Comparison of ENCODE assay signal across 1 cellular context in the genomic region with DNA sequence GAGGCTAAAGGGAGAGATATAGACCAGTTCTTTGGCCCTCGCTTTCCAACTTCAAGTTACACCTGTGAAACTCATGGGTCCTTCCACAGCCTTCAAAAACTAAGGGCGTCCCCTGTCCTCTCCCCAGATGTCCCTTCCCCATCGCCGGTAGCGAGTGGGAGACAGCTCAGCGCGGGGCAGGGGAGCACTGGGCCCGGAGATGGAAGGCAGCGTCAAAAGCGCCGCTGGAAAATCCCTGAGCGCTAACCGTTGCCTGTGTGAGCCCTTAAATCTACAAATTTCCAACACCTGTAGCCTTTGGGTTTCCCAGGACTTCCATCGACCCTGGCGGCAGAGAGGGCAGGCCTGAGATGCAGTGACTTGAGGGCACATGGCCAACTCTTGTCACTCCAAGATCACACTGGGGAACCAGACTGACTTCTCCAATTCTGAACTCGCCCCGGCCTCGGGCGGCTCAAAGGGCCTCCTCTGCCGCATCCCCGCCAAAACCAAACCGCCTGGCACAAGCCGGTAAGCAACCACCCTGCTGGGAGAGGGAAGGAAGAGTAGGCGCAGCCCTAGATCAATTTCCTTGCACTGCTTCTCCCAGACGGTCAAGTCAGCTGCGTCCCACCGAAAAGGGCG.
TF ChIP-seq lines count a peak whose summit lies in the region.

No MANE protein-coding gene starts in this region.

TF ChIP-seq in GM12878, 131 proteins besides CTCF, POLR2A, EP300 and RAD21 (continued from another document):
- TF ChIP-seq, protein P1, sequence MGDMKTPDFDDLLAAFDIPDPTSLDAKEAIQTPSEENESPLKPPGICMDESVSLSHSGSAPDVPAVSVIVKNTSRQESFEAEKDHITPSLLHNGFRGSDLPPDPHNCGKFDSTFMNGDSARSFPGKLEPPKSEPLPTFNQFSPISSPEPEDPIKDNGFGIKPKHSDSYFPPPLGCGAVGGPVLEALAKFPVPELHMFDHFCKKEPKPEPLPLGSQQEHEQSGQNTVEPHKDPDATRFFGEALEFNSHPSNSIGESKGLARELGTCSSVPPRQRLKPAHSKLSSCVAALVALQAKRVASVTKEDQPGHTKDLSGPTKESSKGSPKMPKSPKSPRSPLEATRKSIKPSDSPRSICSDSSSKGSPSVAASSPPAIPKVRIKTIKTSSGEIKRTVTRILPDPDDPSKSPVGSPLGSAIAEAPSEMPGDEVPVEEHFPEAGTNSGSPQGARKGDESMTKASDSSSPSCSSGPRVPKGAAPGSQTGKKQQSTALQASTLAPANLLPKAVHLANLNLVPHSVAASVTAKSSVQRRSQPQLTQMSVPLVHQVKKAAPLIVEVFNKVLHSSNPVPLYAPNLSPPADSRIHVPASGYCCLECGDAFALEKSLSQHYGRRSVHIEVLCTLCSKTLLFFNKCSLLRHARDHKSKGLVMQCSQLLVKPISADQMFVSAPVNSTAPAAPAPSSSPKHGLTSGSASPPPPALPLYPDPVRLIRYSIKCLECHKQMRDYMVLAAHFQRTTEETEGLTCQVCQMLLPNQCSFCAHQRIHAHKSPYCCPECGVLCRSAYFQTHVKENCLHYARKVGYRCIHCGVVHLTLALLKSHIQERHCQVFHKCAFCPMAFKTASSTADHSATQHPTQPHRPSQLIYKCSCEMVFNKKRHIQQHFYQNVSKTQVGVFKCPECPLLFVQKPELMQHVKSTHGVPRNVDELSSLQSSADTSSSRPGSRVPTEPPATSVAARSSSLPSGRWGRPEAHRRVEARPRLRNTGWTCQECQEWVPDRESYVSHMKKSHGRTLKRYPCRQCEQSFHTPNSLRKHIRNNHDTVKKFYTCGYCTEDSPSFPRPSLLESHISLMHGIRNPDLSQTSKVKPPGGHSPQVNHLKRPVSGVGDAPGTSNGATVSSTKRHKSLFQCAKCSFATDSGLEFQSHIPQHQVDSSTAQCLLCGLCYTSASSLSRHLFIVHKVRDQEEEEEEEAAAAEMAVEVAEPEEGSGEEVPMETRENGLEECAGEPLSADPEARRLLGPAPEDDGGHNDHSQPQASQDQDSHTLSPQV (IDR thresholded peaks at IDR 0.05): no peak
- TF ChIP-seq ZNF207 (IDR thresholded peaks at IDR 0.05; ENCODE audit: borderline replicate concordance): no peak
- TF ChIP-seq NR2C1 (IDR thresholded peaks at IDR 0.05): no peak
- TF ChIP-seq JUNB (IDR thresholded peaks at IDR 0.05): no peak
- TF ChIP-seq SRF (IDR thresholded peaks at IDR 0.05; ENCODE audit: low read depth in 2 of 2, low read length in 2 of 2): no peak
TF ChIP-seq in GM12878: peak in this region for 1.
